ENCODE assay signal across 1 cellular context in the genomic region with DNA sequence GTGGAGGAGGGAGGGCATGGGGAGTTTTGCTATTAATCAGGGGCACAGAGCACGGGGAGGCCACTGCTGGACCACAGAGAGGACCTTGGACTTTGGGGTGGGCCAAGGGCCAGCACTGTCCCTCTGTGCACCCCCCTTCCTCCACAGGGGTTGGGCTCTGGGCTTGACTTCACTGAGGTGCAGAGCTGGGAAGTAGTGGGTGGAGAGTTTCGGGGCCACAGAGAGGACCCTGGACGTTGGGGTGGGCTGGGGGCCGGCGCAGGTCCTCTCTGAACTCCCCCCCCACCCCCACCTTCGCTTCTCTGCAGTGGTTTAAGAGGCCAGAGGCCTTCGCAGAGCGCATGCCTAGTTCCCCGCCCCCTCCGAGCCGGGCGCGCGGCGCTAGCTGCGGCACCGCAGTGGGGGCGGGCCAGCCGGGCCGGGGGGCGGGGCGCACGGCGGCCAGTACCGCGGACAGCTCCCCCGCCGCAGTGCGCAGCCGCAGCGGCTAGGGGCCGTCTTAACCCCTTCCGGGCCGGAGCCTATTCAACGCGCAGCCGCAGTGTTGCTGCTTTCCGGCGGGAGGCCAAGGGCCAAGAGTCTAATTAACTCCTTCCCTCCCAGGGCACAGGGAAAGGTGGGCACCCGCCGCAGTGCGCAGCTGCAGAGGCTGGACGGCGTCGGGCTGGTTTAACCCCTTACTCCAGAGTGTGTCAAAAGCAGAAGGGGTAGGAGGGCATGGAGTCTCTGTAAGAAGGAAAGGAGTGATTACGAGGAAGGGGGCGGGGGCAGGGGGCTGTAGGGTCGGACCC.
TF ChIP-seq lines count a peak whose summit lies in the region.

No MANE protein-coding gene starts in this region.

TF ChIP-seq in HEK293, 187 proteins besides CTCF, POLR2A, EP300 and RAD21 (continued from another document):
- TF ChIP-seq, protein P1, sequence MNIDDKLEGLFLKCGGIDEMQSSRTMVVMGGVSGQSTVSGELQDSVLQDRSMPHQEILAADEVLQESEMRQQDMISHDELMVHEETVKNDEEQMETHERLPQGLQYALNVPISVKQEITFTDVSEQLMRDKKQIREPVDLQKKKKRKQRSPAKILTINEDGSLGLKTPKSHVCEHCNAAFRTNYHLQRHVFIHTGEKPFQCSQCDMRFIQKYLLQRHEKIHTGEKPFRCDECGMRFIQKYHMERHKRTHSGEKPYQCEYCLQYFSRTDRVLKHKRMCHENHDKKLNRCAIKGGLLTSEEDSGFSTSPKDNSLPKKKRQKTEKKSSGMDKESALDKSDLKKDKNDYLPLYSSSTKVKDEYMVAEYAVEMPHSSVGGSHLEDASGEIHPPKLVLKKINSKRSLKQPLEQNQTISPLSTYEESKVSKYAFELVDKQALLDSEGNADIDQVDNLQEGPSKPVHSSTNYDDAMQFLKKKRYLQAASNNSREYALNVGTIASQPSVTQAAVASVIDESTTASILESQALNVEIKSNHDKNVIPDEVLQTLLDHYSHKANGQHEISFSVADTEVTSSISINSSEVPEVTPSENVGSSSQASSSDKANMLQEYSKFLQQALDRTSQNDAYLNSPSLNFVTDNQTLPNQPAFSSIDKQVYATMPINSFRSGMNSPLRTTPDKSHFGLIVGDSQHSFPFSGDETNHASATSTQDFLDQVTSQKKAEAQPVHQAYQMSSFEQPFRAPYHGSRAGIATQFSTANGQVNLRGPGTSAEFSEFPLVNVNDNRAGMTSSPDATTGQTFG (tag by site-specific recombination; IDR thresholded peaks at IDR 0.05; ENCODE audit: borderline replicate concordance): no peak
- TF ChIP-seq ZNF335 (tag by site-specific recombination; conservative IDR thresholded peaks at IDR 0.05): 0 out of 2 replicates have a peak, but pooled peaks have one; percentile 26
- TF ChIP-seq, protein P2, sequence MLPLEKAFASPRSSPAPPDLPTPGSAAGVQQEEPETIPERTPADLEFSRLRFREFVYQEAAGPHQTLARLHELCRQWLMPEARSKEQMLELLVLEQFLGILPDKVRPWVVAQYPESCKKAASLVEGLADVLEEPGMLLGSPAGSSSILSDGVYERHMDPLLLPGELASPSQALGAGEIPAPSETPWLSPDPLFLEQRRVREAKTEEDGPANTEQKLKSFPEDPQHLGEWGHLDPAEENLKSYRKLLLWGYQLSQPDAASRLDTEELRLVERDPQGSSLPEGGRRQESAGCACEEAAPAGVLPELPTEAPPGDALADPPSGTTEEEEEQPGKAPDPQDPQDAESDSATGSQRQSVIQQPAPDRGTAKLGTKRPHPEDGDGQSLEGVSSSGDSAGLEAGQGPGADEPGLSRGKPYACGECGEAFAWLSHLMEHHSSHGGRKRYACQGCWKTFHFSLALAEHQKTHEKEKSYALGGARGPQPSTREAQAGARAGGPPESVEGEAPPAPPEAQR (tag by site-specific recombination; IDR thresholded peaks at IDR 0.05): no peak
- TF ChIP-seq, protein P3, sequence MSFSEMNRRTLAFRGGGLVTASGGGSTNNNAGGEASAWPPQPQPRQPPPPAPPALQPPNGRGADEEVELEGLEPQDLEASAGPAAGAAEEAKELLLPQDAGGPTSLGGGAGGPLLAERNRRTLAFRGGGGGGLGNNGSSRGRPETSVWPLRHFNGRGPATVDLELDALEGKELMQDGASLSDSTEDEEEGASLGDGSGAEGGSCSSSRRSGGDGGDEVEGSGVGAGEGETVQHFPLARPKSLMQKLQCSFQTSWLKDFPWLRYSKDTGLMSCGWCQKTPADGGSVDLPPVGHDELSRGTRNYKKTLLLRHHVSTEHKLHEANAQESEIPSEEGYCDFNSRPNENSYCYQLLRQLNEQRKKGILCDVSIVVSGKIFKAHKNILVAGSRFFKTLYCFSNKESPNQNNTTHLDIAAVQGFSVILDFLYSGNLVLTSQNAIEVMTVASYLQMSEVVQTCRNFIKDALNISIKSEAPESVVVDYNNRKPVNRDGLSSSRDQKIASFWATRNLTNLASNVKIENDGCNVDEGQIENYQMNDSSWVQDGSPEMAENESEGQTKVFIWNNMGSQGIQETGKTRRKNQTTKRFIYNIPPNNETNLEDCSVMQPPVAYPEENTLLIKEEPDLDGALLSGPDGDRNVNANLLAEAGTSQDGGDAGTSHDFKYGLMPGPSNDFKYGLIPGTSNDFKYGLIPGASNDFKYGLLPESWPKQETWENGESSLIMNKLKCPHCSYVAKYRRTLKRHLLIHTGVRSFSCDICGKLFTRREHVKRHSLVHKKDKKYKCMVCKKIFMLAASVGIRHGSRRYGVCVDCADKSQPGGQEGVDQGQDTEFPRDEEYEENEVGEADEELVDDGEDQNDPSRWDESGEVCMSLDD (tag by site-specific recombination; IDR thresholded peaks at IDR 0.05): peak; percentile 42; the same call in 1 of the 2 replicates
- TF ChIP-seq, protein P4, sequence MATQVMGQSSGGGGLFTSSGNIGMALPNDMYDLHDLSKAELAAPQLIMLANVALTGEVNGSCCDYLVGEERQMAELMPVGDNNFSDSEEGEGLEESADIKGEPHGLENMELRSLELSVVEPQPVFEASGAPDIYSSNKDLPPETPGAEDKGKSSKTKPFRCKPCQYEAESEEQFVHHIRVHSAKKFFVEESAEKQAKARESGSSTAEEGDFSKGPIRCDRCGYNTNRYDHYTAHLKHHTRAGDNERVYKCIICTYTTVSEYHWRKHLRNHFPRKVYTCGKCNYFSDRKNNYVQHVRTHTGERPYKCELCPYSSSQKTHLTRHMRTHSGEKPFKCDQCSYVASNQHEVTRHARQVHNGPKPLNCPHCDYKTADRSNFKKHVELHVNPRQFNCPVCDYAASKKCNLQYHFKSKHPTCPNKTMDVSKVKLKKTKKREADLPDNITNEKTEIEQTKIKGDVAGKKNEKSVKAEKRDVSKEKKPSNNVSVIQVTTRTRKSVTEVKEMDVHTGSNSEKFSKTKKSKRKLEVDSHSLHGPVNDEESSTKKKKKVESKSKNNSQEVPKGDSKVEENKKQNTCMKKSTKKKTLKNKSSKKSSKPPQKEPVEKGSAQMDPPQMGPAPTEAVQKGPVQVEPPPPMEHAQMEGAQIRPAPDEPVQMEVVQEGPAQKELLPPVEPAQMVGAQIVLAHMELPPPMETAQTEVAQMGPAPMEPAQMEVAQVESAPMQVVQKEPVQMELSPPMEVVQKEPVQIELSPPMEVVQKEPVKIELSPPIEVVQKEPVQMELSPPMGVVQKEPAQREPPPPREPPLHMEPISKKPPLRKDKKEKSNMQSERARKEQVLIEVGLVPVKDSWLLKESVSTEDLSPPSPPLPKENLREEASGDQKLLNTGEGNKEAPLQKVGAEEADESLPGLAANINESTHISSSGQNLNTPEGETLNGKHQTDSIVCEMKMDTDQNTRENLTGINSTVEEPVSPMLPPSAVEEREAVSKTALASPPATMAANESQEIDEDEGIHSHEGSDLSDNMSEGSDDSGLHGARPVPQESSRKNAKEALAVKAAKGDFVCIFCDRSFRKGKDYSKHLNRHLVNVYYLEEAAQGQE (tag by site-specific recombination; IDR thresholded peaks at IDR 0.05): peak; percentile 93
- 0 out of 2 replicates have a peak, but pooled peaks have one; percentile 9 for TF ChIP-seq ZBTB17 (tag by site-specific recombination; IDR thresholded peaks at IDR 0.05)
- TF ChIP-seq KLF9 (tag by site-specific recombination; IDR thresholded peaks at IDR 0.05; ENCODE audit: low read depth): peak; percentile 28; the same call in 1 of the 2 replicates
- TF ChIP-seq SP2 (tag by site-specific recombination; IDR thresholded peaks at IDR 0.05): 0 out of 2 replicates have a peak, but pooled peaks have one; percentile 23
- TF ChIP-seq, protein P5, sequence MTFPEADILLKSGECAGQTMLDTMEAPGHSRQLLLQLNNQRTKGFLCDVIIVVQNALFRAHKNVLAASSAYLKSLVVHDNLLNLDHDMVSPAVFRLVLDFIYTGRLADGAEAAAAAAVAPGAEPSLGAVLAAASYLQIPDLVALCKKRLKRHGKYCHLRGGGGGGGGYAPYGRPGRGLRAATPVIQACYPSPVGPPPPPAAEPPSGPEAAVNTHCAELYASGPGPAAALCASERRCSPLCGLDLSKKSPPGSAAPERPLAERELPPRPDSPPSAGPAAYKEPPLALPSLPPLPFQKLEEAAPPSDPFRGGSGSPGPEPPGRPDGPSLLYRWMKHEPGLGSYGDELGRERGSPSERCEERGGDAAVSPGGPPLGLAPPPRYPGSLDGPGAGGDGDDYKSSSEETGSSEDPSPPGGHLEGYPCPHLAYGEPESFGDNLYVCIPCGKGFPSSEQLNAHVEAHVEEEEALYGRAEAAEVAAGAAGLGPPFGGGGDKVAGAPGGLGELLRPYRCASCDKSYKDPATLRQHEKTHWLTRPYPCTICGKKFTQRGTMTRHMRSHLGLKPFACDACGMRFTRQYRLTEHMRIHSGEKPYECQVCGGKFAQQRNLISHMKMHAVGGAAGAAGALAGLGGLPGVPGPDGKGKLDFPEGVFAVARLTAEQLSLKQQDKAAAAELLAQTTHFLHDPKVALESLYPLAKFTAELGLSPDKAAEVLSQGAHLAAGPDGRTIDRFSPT (tag by site-specific recombination; IDR thresholded peaks at IDR 0.05): peak; percentile 39; the same call in 1 of the 2 replicates
- no peak for TF ChIP-seq ZFP41 (tag by site-specific recombination; IDR thresholded peaks at IDR 0.05; ENCODE audit: borderline replicate concordance)
- no peak for TF ChIP-seq GFI1B (tag by site-specific recombination; IDR thresholded peaks at IDR 0.05)
